Comparison of ENCODE assay signal across 22 cellular contexts in the genomic region with DNA sequence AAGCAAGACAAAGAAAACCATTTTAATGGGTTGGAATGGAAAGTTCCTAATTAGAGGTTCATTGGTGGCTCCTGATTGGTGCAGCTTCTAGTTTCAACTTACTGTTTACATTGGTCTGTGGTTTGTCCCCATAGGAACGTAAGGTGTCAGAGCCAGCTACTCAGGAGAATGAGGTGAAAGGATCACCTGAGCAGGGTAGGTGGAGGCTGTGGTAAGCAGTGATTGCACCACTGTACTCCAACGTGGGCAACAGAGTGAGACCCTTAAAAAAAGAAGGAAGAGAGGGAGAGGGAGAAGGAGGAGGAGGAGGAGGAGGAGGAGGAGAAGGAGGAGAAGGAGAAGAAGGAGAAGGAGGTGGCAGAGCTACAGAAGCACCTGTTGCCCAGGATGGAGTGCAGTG. TPM values are rescaled to one million over a fixed set of nuclear protein-coding genes. Genes with fewer than 3 reads are reported as not detected.
DNase-seq lines count a peak whose midpoint lies in the region; ATAC-seq and TF ChIP-seq lines count a peak whose summit lies in the region.
"Had no signal": no experiment of that assay in that cellular context is flagged by ENCODE, and none has a peak within 500 bp of the region (broad histone marks: within the 10 kb centered on the region; RNA-seq: fewer than 3 reads in every experiment).

No MANE protein-coding gene starts in this region.

- peak; percentile 42; the same call in 1 of the 2 replicates for ATAC-seq in HCT116
- ATAC-seq in activated T-helper 17 cell treated with anti-CD3 and anti-CD28 coated beads, Interleukin-2, amount 50 U/mL, for 72 hours (replicated peaks), result peak; percentile 19
- ATAC-seq in GM21390 (IDR thresholded peaks at IDR 0.05; ENCODE audit: unreplicated experiment), result no peak
- ATAC-seq in GM19324 (IDR thresholded peaks at IDR 0.05; ENCODE audit: low FRiP score, unreplicated experiment), result no peak
- ATAC-seq: gastrocnemius medialis had no signal

- no peaks in the 10 kb centered on the region for H3K36me3 Mint-ChIP-seq in activated T-helper 17 cell treated with anti-CD3 and anti-CD28 coated beads, Interleukin-2, amount 50 U/mL, for 72 hours (ENCODE audit: low read depth)
- H3K36me3 Mint-ChIP-seq: naive B cell had no signal

- no peak overlapping the region for H3K4me2 ChIP-seq in HCT116 (ENCODE audit: low read length)

- H3K9me2 ChIP-seq in HCT116 (ENCODE audit: insufficient read depth), result no peaks in the 10 kb centered on the region

- H3K4me1 Mint-ChIP-seq in activated T-helper 17 cell treated with anti-CD3 and anti-CD28 coated beads, Interleukin-2, amount 50 U/mL, for 72 hours, result no peaks in the 10 kb centered on the region
- H3K4me1 Mint-ChIP-seq: naive B cell had no signal

- POLR2A ChIA-PET in HCT116 (lab: Charles Lee), result no interaction called here

- peaks cover 33% of the 10 kb centered on the region for H3K27me3 Mint-ChIP-seq in activated T-helper 17 cell treated with anti-CD3 and anti-CD28 coated beads, Interleukin-2, amount 50 U/mL, for 72 hours

- CTCF ChIA-PET in HCT116 (lab: Charles Lee), result no interaction called here

- H3K4me3 Mint-ChIP-seq in activated T-helper 17 cell treated with anti-CD3 and anti-CD28 coated beads, Interleukin-2, amount 50 U/mL, for 72 hours, result no peak overlapping the region
- H3K4me3 Mint-ChIP-seq: naive B cell had no signal

- BruUV-seq in HCT116 (replicated peaks; lab: Mats Ljungman, UMichigan), result no TSS peak

- H3K27ac ChIP-seq in HCT116 (ENCODE audit: low read depth, low read length), result no peak overlapping the region
- H3K27ac ChIP-seq: coronary artery, gastrocnemius medialis, lower lobe of right lung, parathyroid adenoma, skin epidermis, thoracic aorta had no signal

- no peaks in the 10 kb centered on the region for H4K20me1 ChIP-seq in HCT116 (ENCODE audit: insufficient read depth)

- no peaks in the 10 kb centered on the region for H3K36me3 ChIP-seq in HCT116 (ENCODE audit: control insufficient read depth in 1 of 2, insufficient read depth in 2 of 2, low read length in 2 of 2)
- H3K36me3 ChIP-seq: BE2C, gastrocnemius medialis, lower lobe of right lung, thoracic aorta had no signal

- H2AFZ ChIP-seq in HCT116 (ENCODE audit: low read depth, low read length, poor library complexity, severe bottlenecking), result no peak overlapping the region
- H2AFZ ChIP-seq: parathyroid adenoma had no signal

- TF ChIP-seq POLR2A in HCT116 (IDR thresholded peaks at IDR 0.05; ENCODE audit: borderline replicate concordance, extremely low read depth, insufficient read depth, insufficient read length), result no peak

- H3K9me3 Mint-ChIP-seq in activated T-helper 17 cell treated with anti-CD3 and anti-CD28 coated beads, Interleukin-2, amount 50 U/mL, for 72 hours, result no peaks in the 10 kb centered on the region
- H3K9me3 Mint-ChIP-seq: naive B cell had no signal

- no peaks in the 10 kb centered on the region for H3K9me3 ChIP-seq in HCT116 (ENCODE audit: control insufficient read depth in 1 of 2, insufficient read depth in 1 of 2, low read depth in 1 of 2, low read length in 2 of 2)
- H3K9me3 ChIP-seq: BE2C, gastrocnemius medialis, lower lobe of right lung, thoracic aorta had no signal

- TF ChIP-seq CTCF in HCT116 (IDR thresholded peaks at IDR 0.05 in 2 of 3, conservative IDR thresholded peaks at IDR 0.05 in 1 of 3; ENCODE audit: borderline replicate concordance in 1 of 3, insufficient read depth in 1 of 3, low read depth in 2 of 3, low read length in 2 of 3), result no peak

- no peak for DNase-seq in HCT116 (ENCODE audit: low read depth, low spot score)
- DNase-seq in NAMALWA (ENCODE audit: low spot score), result peak; percentile 8
- peak; percentile 11 for DNase-seq in mesenteric fat pad (ENCODE audit: low spot score)
- no peak for DNase-seq in MV-4-11 (lab: John Stamatoyannopoulos, UW)
- DNase-seq: activated naive CD4-positive, alpha-beta T cell treated with Interleukin-2 at 50 U/mL for 16 hours; BE2C; gastrocnemius medialis; KG1; lower lobe of right lung; naive B cell; NCI-H1436; NCI-H345; stimulated activated CD4-positive, alpha-beta T cell treated with anti-CD3 and anti-CD28 coated beads, Interleukin-4, amount 100 ng/mL, for 4 hours; stimulated activated CD8-positive, alpha-beta memory T cell treated with anti-CD3 and anti-CD28 coated beads, Interleukin-4, amount 100 ng/mL, for 48 hours; T1000 had no signal

- intact Hi-C loops in HCT116 (cut with micrococcal nuclease), result no loop called here

- H3K9ac ChIP-seq in HCT116 (ENCODE audit: low read length), result no peak overlapping the region
- H3K9ac ChIP-seq: parathyroid adenoma had no signal

- TF ChIP-seq RAD21 in HCT116 (IDR thresholded peaks at IDR 0.05; ENCODE audit: low read depth), result no peak

- H3K27me3 ChIP-seq in HCT116 (ENCODE audit: insufficient read depth, low read length), result peaks cover 10% of the 10 kb centered on the region; the same call in 1 of the 2 replicates
- H3K27me3 ChIP-seq: gastrocnemius medialis had no signal

- H3K27ac Mint-ChIP-seq in activated T-helper 17 cell treated with anti-CD3 and anti-CD28 coated beads, Interleukin-2, amount 50 U/mL, for 72 hours, result no peak overlapping the region

- H3K4me1 ChIP-seq in HCT116 (ENCODE audit: control insufficient read depth in 1 of 2, insufficient read depth in 2 of 2, low read length in 2 of 2), result no peaks in the 10 kb centered on the region; a peak in 1 of 4 replicates
- H3K4me1 ChIP-seq: BE2C, gastrocnemius medialis, lower lobe of right lung had no signal

- no peaks in the 10 kb centered on the region for H3K79me2 ChIP-seq in HCT116 (ENCODE audit: insufficient read depth, low read length)

- RAD21 ChIA-PET in HCT116 (lab: Charles Lee; ENCODE audit: low non-redundant PET in 1 of 2, low total read pairs in 2 of 2, uncharacterized antibody in 2 of 2, unreplicated experiment in 2 of 2), result no interaction called here

- H3K4me3 ChIP-seq in HCT116 (replicated peaks in 1 of 2; ENCODE audit: low read depth in 1 of 2, low read length in 2 of 2), result no peak overlapping the region
- H3K4me3 ChIP-seq: coronary artery, gastrocnemius medialis, lower lobe of right lung, skin epidermis, thoracic aorta had no signal

TF ChIP-seq in HCT116, 20 proteins besides CTCF, POLR2A, EP300 and RAD21:
- TF ChIP-seq SIN3A (IDR thresholded peaks at IDR 0.05; ENCODE audit: low read depth) (no peak), CEBPB (IDR thresholded peaks at IDR 0.05; ENCODE audit: low read depth) (no peak), SRF (IDR thresholded peaks at IDR 0.05; ENCODE audit: low read depth) (no peak)

RNA-seq across cellular contexts. Expression of a gene that starts 30.4 kb away (rescaled TPM):
- total RNA-seq in HCT116 (2021; ENCODE audit: unreplicated experiment) (not detected), mesenteric fat pad (not detected)
- not detected in 2 replicates for polyA plus RNA-seq in HCT116 (2012)
- total RNA-seq in activated T-helper 17 cell treated with anti-CD3 and anti-CD28 coated beads, Interleukin-2, amount 50 U/mL, for 72 hours, result not detected
- total RNA-seq: gastrocnemius medialis, thoracic aorta had no signal

Comparison
In these comparisons a context has a peak if more than half of its experiments do, and no peak if none do; other contexts are left out.
1. ATAC-seq: peak in HCT116 (single experiment) and activated T-helper 17 cell treated with anti-CD3 and anti-CD28 coated beads, Interleukin-2, amount 50 U/mL, for 72 hours (single experiment); none in GM21390 (single experiment) and GM19324 (single experiment).
2. DNase-seq: peak in NAMALWA (single experiment) and mesenteric fat pad (single experiment); none in HCT116 (single experiment) and MV-4-11 (single experiment).